In the genomic region with DNA sequence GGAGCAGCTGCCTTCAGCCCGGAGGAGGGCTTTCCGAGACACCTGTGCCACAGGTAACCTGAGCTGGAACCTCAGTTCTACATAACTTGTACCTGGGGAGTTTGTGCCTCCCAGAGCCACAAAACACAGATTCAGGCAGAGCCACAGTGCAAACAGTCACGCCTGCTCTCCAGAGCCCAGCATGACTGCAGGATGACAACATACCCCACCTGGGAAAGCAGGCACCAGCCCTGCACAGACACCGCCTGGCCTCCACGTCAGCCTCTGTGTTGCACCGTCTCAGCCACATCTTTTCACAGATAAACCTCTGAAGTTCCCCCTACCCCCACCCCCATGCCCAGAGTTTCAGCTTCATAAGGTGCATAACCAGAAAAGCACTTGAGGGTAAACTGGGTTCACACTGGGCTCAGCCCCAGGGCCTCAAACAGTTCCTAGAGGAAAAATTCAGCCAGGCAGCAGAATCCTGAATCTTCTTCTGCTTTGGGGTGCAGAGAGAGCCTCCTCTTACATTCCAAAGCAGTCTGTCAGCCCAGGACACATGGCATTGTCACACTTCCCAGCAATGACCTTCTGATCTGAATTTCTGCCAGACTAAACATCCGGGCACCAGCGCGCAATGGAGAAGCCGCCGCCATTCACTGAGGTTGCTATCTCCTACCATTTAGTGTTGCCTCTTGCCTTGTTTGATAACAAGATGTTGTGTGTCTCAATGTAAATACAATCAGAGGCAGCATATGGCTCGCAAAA, we compare ENCODE assay signal across 10 cellular contexts.
DNase-seq lines count a peak whose midpoint lies in the region; ATAC-seq and TF ChIP-seq lines count a peak whose summit lies in the region.
"Had no signal": no experiment of that assay in that cellular context is flagged by ENCODE, and none has a peak within 500 bp of the region (broad histone marks: within the 10 kb centered on the region; RNA-seq: fewer than 3 reads in every experiment).

No MANE protein-coding gene starts in this region.

- BruUV-seq in Caco-2 (replicated peaks; lab: Mats Ljungman, UMichigan) = no TSS peak

- H2AFZ ChIP-seq in fibroblast of lung (ENCODE audit: low read length) = no peak overlapping the region

- H3K36me3 ChIP-seq in fibroblast of lung (ENCODE audit: control insufficient read depth, insufficient read depth, low read length) = no peaks in the 10 kb centered on the region
- H3K36me3 ChIP-seq in Caco-2 (ENCODE audit: control insufficient read depth, insufficient read depth, low read length) = no peaks in the 10 kb centered on the region
- no peaks in the 10 kb centered on the region for H3K36me3 ChIP-seq in WERI-Rb-1
- H3K36me3 ChIP-seq: neutrophil had no signal

- no peaks in the 10 kb centered on the region for H3K27me3 Mint-ChIP-seq in neural crest cell (ENCODE audit: low read depth)
- H3K27me3 Mint-ChIP-seq in Caco-2 (ENCODE audit: insufficient read depth, unreplicated experiment) = no peaks in the 10 kb centered on the region
- no peaks in the 10 kb centered on the region for H3K27me3 Mint-ChIP-seq in activated naive CD8-positive, alpha-beta T cell treated with anti-CD3 and anti-CD28 coated beads, Interleukin-2, amount 50 U/mL, for 24 hours

- H3K27ac ChIP-seq in fibroblast of lung (ENCODE audit: insufficient read depth, low read length) (peak overlapping the region; percentile 24), WERI-Rb-1 (no peak overlapping the region)
- H3K27ac ChIP-seq: neutrophil had no signal

- H3K36me3 Mint-ChIP-seq in neural crest cell (ENCODE audit: low read depth) = no peaks in the 10 kb centered on the region
- H3K36me3 Mint-ChIP-seq in Caco-2 (ENCODE audit: insufficient read depth, unreplicated experiment) = no peaks in the 10 kb centered on the region
- H3K36me3 Mint-ChIP-seq in activated naive CD8-positive, alpha-beta T cell treated with anti-CD3 and anti-CD28 coated beads, Interleukin-2, amount 50 U/mL, for 24 hours (ENCODE audit: low read depth) = no peaks in the 10 kb centered on the region
- H3K36me3 Mint-ChIP-seq: IgD-negative memory B cell had no signal

- H4K20me1 ChIP-seq in fibroblast of lung (ENCODE audit: control insufficient read depth, extremely low read depth, insufficient read depth, low read length) = no peaks in the 10 kb centered on the region

- H3K4me1 ChIP-seq in fibroblast of lung (ENCODE audit: control insufficient read depth, extremely low read depth, insufficient read depth, low read length) = peaks cover 12% of the 10 kb centered on the region
- peaks cover 10% of the 10 kb centered on the region for H3K4me1 ChIP-seq in Caco-2

- no peaks in the 10 kb centered on the region for H3K27me3 ChIP-seq in fibroblast of lung (ENCODE audit: control insufficient read depth, insufficient read depth, low read length)
- H3K27me3 ChIP-seq in Caco-2 (replicated peaks; ENCODE audit: control insufficient read depth, insufficient read depth, low read length) = no peaks in the 10 kb centered on the region
- H3K27me3 ChIP-seq in WERI-Rb-1 (ENCODE audit: insufficient read depth, low read depth, severe bottlenecking) = no peaks in the 10 kb centered on the region
- H3K27me3 ChIP-seq: neutrophil had no signal

- POLR2A ChIA-PET in Caco-2 (lab: Charles Lee) = interaction anchor here (1.0 kb wide), 1 partner anchor 8 kb away, joined by 3 read pairs; no protein-coding TSS in a partner anchor

- intact Hi-C loops in Caco-2 (cut with micrococcal nuclease; ENCODE audit: unreplicated experiment) = loop anchor here (10.0 kb wide), 1 partner anchor 186 kb away; no protein-coding TSS in a partner anchor

- no peak overlapping the region for H3K9ac ChIP-seq in fibroblast of lung (ENCODE audit: insufficient read depth, low read length)

- H3K4me1 Mint-ChIP-seq in neural crest cell (peaks cover 4% of the 10 kb centered on the region), Caco-2 (ENCODE audit: low read depth, unreplicated experiment) (peaks cover 7% of the 10 kb centered on the region)
- H3K4me1 Mint-ChIP-seq in activated naive CD8-positive, alpha-beta T cell treated with anti-CD3 and anti-CD28 coated beads, Interleukin-2, amount 50 U/mL, for 24 hours = peaks cover 14% of the 10 kb centered on the region
- H3K4me1 Mint-ChIP-seq: IgD-negative memory B cell had no signal

- H3K9me3 Mint-ChIP-seq in neural crest cell (no peaks in the 10 kb centered on the region), Caco-2 (ENCODE audit: unreplicated experiment) (no peaks in the 10 kb centered on the region)
- H3K9me3 Mint-ChIP-seq in activated naive CD8-positive, alpha-beta T cell treated with anti-CD3 and anti-CD28 coated beads, Interleukin-2, amount 50 U/mL, for 24 hours = no peaks in the 10 kb centered on the region
- H3K9me3 Mint-ChIP-seq: IgD-negative memory B cell had no signal

- no peak for ATAC-seq in HG03571 (IDR thresholded peaks at IDR 0.05; ENCODE audit: unreplicated experiment)
- no peak for ATAC-seq in activated naive CD8-positive, alpha-beta T cell treated with anti-CD3 and anti-CD28 coated beads, Interleukin-2, amount 50 U/mL, for 24 hours

- DNase-seq in GM03348 (ENCODE audit: low spot score) (peak; percentile 46), NCI-H510A (lab: John Stamatoyannopoulos, UW) (peak; percentile 94), fibroblast of lung (ENCODE audit: low read depth in 2 of 2) (peak in 1 of 2 donors; percentile 64), neural crest cell (ENCODE audit: low read depth, low spot score) (no peak), Caco-2 (no peak), WERI-Rb-1 (no peak)
- no peak for DNase-seq in activated naive CD8-positive, alpha-beta T cell treated with anti-CD3 and anti-CD28 coated beads, Interleukin-2, amount 50 U/mL, for 24 hours

- no peak overlapping the region for H3K4me3 Mint-ChIP-seq in neural crest cell
- H3K4me3 Mint-ChIP-seq in Caco-2 (ENCODE audit: unreplicated experiment) = no peak overlapping the region
- H3K4me3 Mint-ChIP-seq in activated naive CD8-positive, alpha-beta T cell treated with anti-CD3 and anti-CD28 coated beads, Interleukin-2, amount 50 U/mL, for 24 hours = no peak overlapping the region
- H3K4me3 Mint-ChIP-seq: IgD-negative memory B cell had no signal

- no peaks in the 10 kb centered on the region for H3K79me2 ChIP-seq in fibroblast of lung (ENCODE audit: control insufficient read depth, insufficient read depth, low read length)

- TF ChIP-seq CTCF in fibroblast of lung (conservative IDR thresholded peaks at IDR 0.05 in 1 of 2, IDR thresholded peaks at IDR 0.05 in 1 of 2; ENCODE audit: low read depth in 1 of 2, low read length in 2 of 2) (no peak), neural crest cell (conservative IDR thresholded peaks at IDR 0.05) (no peak), Caco-2 (IDR thresholded peaks at IDR 0.05; ENCODE audit: insufficient read depth in 1 of 2, low read depth in 1 of 2, low read length in 1 of 2, severe bottlenecking in 1 of 2, unreplicated experiment in 1 of 2) (no peak), WERI-Rb-1 (IDR thresholded peaks at IDR 0.05; ENCODE audit: low read depth, low read length) (no peak)

- CTCF ChIA-PET in Caco-2 (lab: Charles Lee) = no interaction called here

- H3K9me3 ChIP-seq in fibroblast of lung (ENCODE audit: control insufficient read depth, insufficient read depth, low read depth, low read length) (no peaks in the 10 kb centered on the region), Caco-2 (no peaks in the 10 kb centered on the region), WERI-Rb-1 (ENCODE audit: severe bottlenecking) (no peaks in the 10 kb centered on the region)
- H3K9me3 ChIP-seq: neutrophil had no signal

- H3K4me2 ChIP-seq in fibroblast of lung (ENCODE audit: extremely low read depth, insufficient read depth, low read length) = no peak overlapping the region

- H3K4me3 ChIP-seq in fibroblast of lung (replicated peaks in 1 of 4; ENCODE audit: control extremely low read depth in 1 of 4, insufficient read depth in 1 of 4, low read depth in 3 of 4, low read length in 4 of 4) (no peak overlapping the region), Caco-2 (ENCODE audit: low read depth, low read length) (no peak overlapping the region), WERI-Rb-1 (ENCODE audit: low read depth, low read length) (no peak overlapping the region)

- H3K27ac Mint-ChIP-seq in neural crest cell (ENCODE audit: unreplicated experiment) = peak overlapping the region; percentile 35
- H3K27ac Mint-ChIP-seq in Caco-2 (ENCODE audit: unreplicated experiment) = no peak overlapping the region
- H3K27ac Mint-ChIP-seq in activated naive CD8-positive, alpha-beta T cell treated with anti-CD3 and anti-CD28 coated beads, Interleukin-2, amount 50 U/mL, for 24 hours = no peak overlapping the region
- H3K27ac Mint-ChIP-seq: IgD-negative memory B cell had no signal

Comparison
In these comparisons a context has a peak if more than half of its experiments do, and no peak if none do; other contexts are left out.
1. DNase-seq: peak in GM03348 (single experiment) and NCI-H510A (single experiment); none in neural crest cell (single experiment), Caco-2 (0 of 2), WERI-Rb-1 (single experiment) and activated naive CD8-positive, alpha-beta T cell treated with anti-CD3 and anti-CD28 coated beads, Interleukin-2, amount 50 U/mL, for 24 hours (single experiment).